Comparison of ENCODE assay signal across 18 cellular contexts in genomic region chr15:99029358-99029871, GRCh38. TPM values are rescaled to one million over a fixed set of nuclear protein-coding genes. Genes with fewer than 3 reads are reported as not detected.
DNase-seq lines count a peak whose midpoint lies in the region; ATAC-seq lines count a peak whose summit lies in the region.
"Had no signal": no experiment of that assay in that cellular context is flagged by ENCODE, and none has a peak within 500 bp of the region (broad histone marks: within the 10 kb centered on the region; RNA-seq: fewer than 3 reads in every experiment).

No MANE protein-coding gene starts in this region.

- DNase-seq in EH (ENCODE audit: low read depth) (peak; percentile 31), NCI-H226 (peak; percentile 50), astrocyte of the hippocampus (ENCODE audit: low read depth, low spot score) (peak; percentile 11), myocyte (ENCODE audit: low read depth) (peak; percentile 6), foreskin melanocyte (no peak)
- DNase-seq: activated CD4-positive, alpha-beta T cell treated with anti-CD3 and anti-CD28 coated beads for 48 hours; activated effector memory CD4-positive, alpha-beta T cell treated with Interleukin-2 at 50 U/mL for 16 hours; Calu3; caudate nucleus; GF-D8; glutamatergic neuron; NCI-H1436 treated with DMSO at 0.1 percent for 48 hours; NCI-H345 had no signal

- no peak for ATAC-seq in GM21576 (IDR thresholded peaks at IDR 0.05; ENCODE audit: unreplicated experiment)
- no peak for ATAC-seq in HG03378 (IDR thresholded peaks at IDR 0.05; ENCODE audit: unreplicated experiment)
- ATAC-seq in HG03025 (IDR thresholded peaks at IDR 0.05; ENCODE audit: low FRiP score, unreplicated experiment), result no peak
- ATAC-seq: stimulated activated effector memory CD8-positive, alpha-beta T cell treated with anti-CD3 and anti-CD28 coated beads, Interleukin-12 subunit alpha, Interleukin-12 subunit beta, amount 100 ng/mL, for 72 hours had no signal

RNA-seq across cellular contexts. Expression of gene PGPEP1L, which starts 21.8 kb away (rescaled TPM):
- not detected in 2 replicates for total RNA-seq in myocyte
- not detected for polyA plus RNA-seq in myocyte (2012)
- total RNA-seq: adrenal gland, Calu3 had no signal
